ENCODE assay signal across 15 cellular contexts in the genomic region with DNA sequence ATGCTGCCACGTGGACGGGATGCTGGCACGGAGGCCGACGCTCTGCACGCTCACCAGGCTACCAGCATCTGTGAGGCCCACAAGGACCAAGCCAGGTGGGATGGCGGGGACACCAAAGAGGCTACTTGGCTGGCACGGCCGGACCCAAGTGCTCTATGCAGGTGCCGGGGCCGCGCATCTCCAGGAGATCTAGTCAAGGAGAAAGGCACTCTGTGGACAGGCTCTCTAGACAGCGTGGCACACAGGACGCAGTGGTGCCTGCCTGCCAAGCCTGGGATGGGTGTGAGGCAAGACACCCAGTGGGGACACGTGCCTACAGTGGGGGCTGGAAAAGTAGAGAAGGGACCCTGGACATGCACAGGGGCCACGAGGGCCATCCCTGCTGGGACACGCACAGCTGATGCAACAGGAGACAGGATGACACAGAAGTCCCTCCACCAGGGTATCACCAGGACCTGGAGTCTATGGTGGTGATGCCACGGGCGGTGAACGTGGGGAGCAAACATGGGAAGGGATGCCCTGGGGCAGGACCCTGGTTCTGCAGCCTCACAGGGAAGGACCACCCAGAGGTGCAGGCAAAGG. TPM values are rescaled to one million over a fixed set of nuclear protein-coding genes. Genes with fewer than 3 reads are reported as not detected.
A peak's percentile ranks its signal among the peaks of the same experiment; 100 is the strongest.
DNase-seq lines count a peak whose midpoint lies in the region; ATAC-seq, FAIRE-seq and TF ChIP-seq lines count a peak whose summit lies in the region.
"Had no signal": no experiment of that assay in that cellular context is flagged by ENCODE, and none has a peak within 500 bp of the region (broad histone marks: within the 10 kb centered on the region; RNA-seq: fewer than 3 reads in every experiment).

No MANE protein-coding gene starts in this region.

- H3K27me3 ChIP-seq in CD8-positive, alpha-beta T cell (ENCODE audit: insufficient read depth, low read length), result no peaks in the 10 kb centered on the region
- no peaks in the 10 kb centered on the region for H3K27me3 ChIP-seq in sigmoid colon

- H3K36me3 ChIP-seq in CD8-positive, alpha-beta T cell (ENCODE audit: insufficient read depth, low read length), result no peaks in the 10 kb centered on the region
- peaks cover 0 to 2% of the 10 kb centered on the region in 2 donors for H3K36me3 ChIP-seq in kidney (ENCODE audit: control insufficient read depth in 1 of 2, insufficient read depth in 2 of 2, low read length in 2 of 2)
- H3K36me3 ChIP-seq in sigmoid colon, result peaks cover 0 to 8% (median 0%) of the 10 kb centered on the region in 4 donors

- peak overlapping the region; percentile 73 for H3K27ac Mint-ChIP-seq in CD8-positive, alpha-beta T cell
- H3K27ac Mint-ChIP-seq in T-helper 17 cell, result peak overlapping the region; percentile 78

- FAIRE-seq in kidney (lab: Jason Lieb, UNC), result no peak

- no peak overlapping the region for H3K9ac ChIP-seq in kidney (ENCODE audit: low read length in 2 of 2)

- no peak for TF ChIP-seq EP300 in sigmoid colon (IDR thresholded peaks at IDR 0.05)

- CTCF ChIA-PET in CD8-positive, alpha-beta T cell (lab: Charles Lee), result interaction anchor here (0.9 kb wide), 1 partner anchor 21 kb away, joined by 3 read pairs; no protein-coding TSS in a partner anchor

- H3K36me3 Mint-ChIP-seq in CD8-positive, alpha-beta T cell, result peaks cover 6% of the 10 kb centered on the region
- no peaks in the 10 kb centered on the region for H3K36me3 Mint-ChIP-seq in T-helper 17 cell (ENCODE audit: low read depth)

- H3K9me3 ChIP-seq in CD8-positive, alpha-beta T cell (ENCODE audit: low read length), result no peaks in the 10 kb centered on the region
- H3K9me3 ChIP-seq in T-helper 17 cell (ENCODE audit: control insufficient read depth, low read length, poor library complexity, severe bottlenecking), result no peaks in the 10 kb centered on the region
- H3K9me3 ChIP-seq in kidney (ENCODE audit: control insufficient read depth in 1 of 2, low read length in 2 of 2), result no peaks in the 10 kb centered on the region
- H3K9me3 ChIP-seq in sigmoid colon, result no peaks in the 10 kb centered on the region

- no peak for TF ChIP-seq CTCF in CD8-positive, alpha-beta T cell (IDR thresholded peaks at IDR 0.05)
- TF ChIP-seq CTCF in kidney (IDR thresholded peaks at IDR 0.05; ENCODE audit: borderline replicate concordance, extremely low read depth, insufficient read depth), result no peak
- TF ChIP-seq CTCF in sigmoid colon (IDR thresholded peaks at IDR 0.05), result no peak

- no peak for TF ChIP-seq POLR2A in sigmoid colon (IDR thresholded peaks at IDR 0.05)

- peaks cover 19% of the 10 kb centered on the region for H3K4me1 ChIP-seq in CD8-positive, alpha-beta T cell (ENCODE audit: insufficient read depth, low read length)
- H3K4me1 ChIP-seq in kidney (ENCODE audit: control insufficient read depth in 1 of 2, insufficient read depth in 1 of 2, low read depth in 1 of 2, low read length in 2 of 2) (peaks cover 0 to 2% of the 10 kb centered on the region in 2 donors), sigmoid colon (peaks cover 0 to 50% (median 21%) of the 10 kb centered on the region in 4 donors)

- no peaks in the 10 kb centered on the region for H3K27me3 Mint-ChIP-seq in CD8-positive, alpha-beta T cell (ENCODE audit: low read depth)
- no peaks in the 10 kb centered on the region for H3K27me3 Mint-ChIP-seq in T-helper 17 cell

- H3K4me3 ChIP-seq in CD8-positive, alpha-beta T cell (ENCODE audit: low read depth, low read length), result no peak overlapping the region
- no peak overlapping the region for H3K4me3 ChIP-seq in kidney (ENCODE audit: low read length in 2 of 2)
- H3K4me3 ChIP-seq in sigmoid colon, result no peak overlapping the region
- H3K4me3 ChIP-seq: dorsolateral prefrontal cortex had no signal

- no peak for ATAC-seq in CD8-positive, alpha-beta T cell
- ATAC-seq in T-helper 17 cell (peak; percentile 46), HG03135 (IDR thresholded peaks at IDR 0.05; ENCODE audit: unreplicated experiment) (no peak)

- peak in 1 of 7 experiments; percentile 57 for DNase-seq in CD8-positive, alpha-beta T cell
- DNase-seq in T-helper 17 cell (no peak), kidney (peak; percentile 72), sigmoid colon (peak; percentile 65), AG08395 (ENCODE audit: low spot score) (no peak), NAMALWA (ENCODE audit: low spot score) (no peak)
- DNase-seq: anterior cingulate cortex, COR-L47, dorsolateral prefrontal cortex, GDM1, KG1, NCI-H187, RPMI8226, T-helper 9 cell had no signal

- intact Hi-C loops in CD8-positive, alpha-beta T cell (cut with DNase I, micrococcal nuclease), result no loop called here
- intact Hi-C loops in kidney (cut with DNase I), result no loop called here
- intact Hi-C loops in sigmoid colon (cut with DNase I), result no loop called here

- POLR2A ChIA-PET in CD8-positive, alpha-beta T cell (lab: Charles Lee), result no interaction called here

- H3K9me3 Mint-ChIP-seq in CD8-positive, alpha-beta T cell, result no peaks in the 10 kb centered on the region

- no peak overlapping the region for H3K27ac ChIP-seq in CD8-positive, alpha-beta T cell (ENCODE audit: low read depth, low read length)
- no peak overlapping the region for H3K27ac ChIP-seq in kidney (ENCODE audit: low read depth in 2 of 2, low read length in 2 of 2)
- no peak overlapping the region for H3K27ac ChIP-seq in sigmoid colon
- H3K27ac ChIP-seq: dorsolateral prefrontal cortex had no signal

- WGBS in sigmoid colon, 2 donors, result 92 to 93% methylated on average over 20 of the region's 20 CpGs

- peak overlapping the region; percentile 65 for H3K4me3 Mint-ChIP-seq in CD8-positive, alpha-beta T cell
- peak overlapping the region; percentile 75 for H3K4me3 Mint-ChIP-seq in T-helper 17 cell

- H3K4me1 Mint-ChIP-seq in CD8-positive, alpha-beta T cell (ENCODE audit: low read depth), result peaks cover 23% of the 10 kb centered on the region
- H3K4me1 Mint-ChIP-seq in T-helper 17 cell, result peaks cover 35% of the 10 kb centered on the region

RNA-seq across cellular contexts. Expression of a gene that starts 28.5 kb away (rescaled TPM):
- total RNA-seq in CD8-positive, alpha-beta T cell, result 10 to 100 TPM; 19.5 to 19.6 TPM
- 10 to 100 TPM; 16.5 to 29.6 TPM for total RNA-seq in T-helper 17 cell
- 28.7 TPM for total RNA-seq in kidney
- polyA plus RNA-seq in kidney (ENCODE audit: insufficient read depth, low read depth, low replicate concordance), result 6.7 TPM
- total RNA-seq in sigmoid colon, result 10 to 100 TPM; 24.3 to 29.9 (median 26.9) TPM
- polyA plus RNA-seq in sigmoid colon, result 1 to 10 TPM; 2.1 to 6.1 (median 2.4) TPM

Comparison
In these comparisons a context has a peak if more than half of its experiments do, and no peak if none do; other contexts are left out.
1. DNase-seq: peak in kidney (single experiment) and sigmoid colon (single experiment); none in T-helper 17 cell (0 of 3), AG08395 (single experiment) and NAMALWA (single experiment).